12 cellular contexts compared by ENCODE assay signal in the genomic region with DNA sequence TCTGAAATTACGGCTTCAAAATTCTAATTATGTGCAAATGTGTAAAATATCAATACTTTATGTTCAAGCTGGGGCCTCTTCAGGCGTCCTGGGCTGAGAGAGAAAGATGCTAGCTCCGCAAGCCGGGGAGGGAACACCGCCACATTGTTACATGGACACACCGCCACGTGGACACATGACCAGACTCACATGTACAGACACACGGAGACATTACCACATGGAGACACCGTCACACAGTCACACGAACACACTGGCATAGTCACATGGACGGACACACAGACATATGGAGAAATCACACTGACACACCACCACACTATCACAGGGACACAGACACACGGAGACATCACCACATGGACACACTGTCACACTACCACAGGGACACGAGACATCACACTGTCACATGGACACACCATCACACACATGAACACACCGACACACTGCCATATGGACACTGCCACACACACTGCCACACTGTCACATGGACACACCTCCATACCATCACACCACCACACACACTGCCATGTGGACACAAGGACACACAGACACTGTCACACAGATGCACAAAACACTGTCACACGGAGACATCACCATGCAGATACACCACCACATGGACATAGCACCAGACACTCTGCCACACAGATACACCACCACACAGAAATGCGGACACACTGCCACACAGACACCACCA. TPM values are rescaled to one million over a fixed set of nuclear protein-coding genes. Genes with fewer than 3 reads are reported as not detected.
DNase-seq lines count a peak whose midpoint lies in the region; ATAC-seq, FAIRE-seq and TF ChIP-seq lines count a peak whose summit lies in the region.
"Not testable (repeated sequence)": the region's sequence is repeated elsewhere in the genome, so short reads cannot be mapped to it uniquely, and the experiment has no call there.
"Had no signal": no experiment of that assay in that cellular context is flagged by ENCODE, and none has a peak within 500 bp of the region (broad histone marks: within the 10 kb centered on the region; RNA-seq: fewer than 3 reads in every experiment).

No MANE protein-coding gene starts in this region.

- not testable (repeated sequence) for H3K9me3 Mint-ChIP-seq in endothelial cell (ENCODE audit: unreplicated experiment); stimulated activated naive CD8-positive, alpha-beta T cell treated with anti-CD3 and anti-CD28 coated beads, Interleukin-15, amount 100 ng/mL, for 72 hours

- H2AFZ ChIP-seq in HepG2 (ENCODE audit: low read length) = not testable (repeated sequence)

- H3K9me3 ChIP-seq in HepG2 (ENCODE audit: low read length); upper lobe of right lung: not testable (repeated sequence)

- 38% methylated on average over 12 of the region's 16 CpGs for WGBS in HepG2 (ENCODE audit: low lambda C conversion rate)

- H3K27ac ChIP-seq in HepG2 (ENCODE audit: extremely low read length, insufficient read depth, low read length); upper lobe of right lung: not testable (repeated sequence)

- FAIRE-seq in HepG2 (lab: Jason Lieb, UNC) = not testable (repeated sequence)

- not testable (repeated sequence) for H3K36me3 Mint-ChIP-seq in endothelial cell (ENCODE audit: low read depth, unreplicated experiment)

- H3K27me3 Mint-ChIP-seq in endothelial cell (ENCODE audit: unreplicated experiment); stimulated activated naive CD8-positive, alpha-beta T cell treated with anti-CD3 and anti-CD28 coated beads, Interleukin-15, amount 100 ng/mL, for 72 hours: not testable (repeated sequence)

- DNase-seq in SK-N-DZ (ENCODE audit: low spot score) = peak; percentile 0
- DNase-seq in endothelial cell (ENCODE audit: low spot score); HepG2 (ENCODE audit: low spot score); stimulated activated naive CD8-positive, alpha-beta T cell treated with anti-CD3 and anti-CD28 coated beads, Interleukin-15, amount 100 ng/mL, for 72 hours: not testable (repeated sequence)
- peak; percentile 13 for DNase-seq in left ventricle myocardium superior
- DNase-seq in sciatic nerve (ENCODE audit: low spot score) = peak; percentile 53
- peak; percentile 57 for DNase-seq in upper lobe of right lung

- ATAC-seq in left ventricle myocardium superior, HepG2, sciatic nerve: not testable (repeated sequence)
- ATAC-seq in stimulated activated naive CD8-positive, alpha-beta T cell treated with anti-CD3 and anti-CD28 coated beads, Interleukin-15, amount 100 ng/mL, for 72 hours = peak; percentile 31
- ATAC-seq in upper lobe of right lung = peak; percentile 54

- not testable (repeated sequence) for H3K36me3 ChIP-seq in HepG2 (replicated peaks in 1 of 2; ENCODE audit: control insufficient read depth in 1 of 2, insufficient read depth in 2 of 2, low read length in 2 of 2); upper lobe of right lung

- peak overlapping the region; percentile 27 for H3K4me3 Mint-ChIP-seq in endothelial cell (ENCODE audit: unreplicated experiment)
- H3K4me3 Mint-ChIP-seq in stimulated activated naive CD8-positive, alpha-beta T cell treated with anti-CD3 and anti-CD28 coated beads, Interleukin-15, amount 100 ng/mL, for 72 hours = not testable (repeated sequence)

- not testable (repeated sequence) for TF ChIP-seq POLR2A in HepG2 (IDR thresholded peaks at IDR 0.05; ENCODE audit: insufficient read depth in 1 of 2, low read depth in 2 of 2, low read length in 2 of 2)

- not testable (repeated sequence) for H3K4me1 ChIP-seq in HepG2 (ENCODE audit: insufficient read depth, low read length); upper lobe of right lung

- TF ChIP-seq CTCF in endothelial cell (IDR thresholded peaks at IDR 0.05; ENCODE audit: unreplicated experiment); HepG2 (CRISPR knock-in tag; IDR thresholded peaks at IDR 0.05); upper lobe of right lung (IDR thresholded peaks at IDR 0.05): not testable (repeated sequence)

- not testable (repeated sequence) for BruUV-seq in HepG2 (replicated peaks; lab: Mats Ljungman, UMichigan)

- CTCF ChIA-PET in HepG2 (lab: Yijun Ruan, JAX; ENCODE audit: low intra/inter-chr PET ratio, low total read pairs) = not testable (repeated sequence)

- intact Hi-C loops in left ventricle myocardium superior (cut with micrococcal nuclease); HepG2 (cut with micrococcal nuclease; ENCODE audit: unreplicated experiment); sciatic nerve (cut with DNase I); upper lobe of right lung (cut with DNase I): not testable (repeated sequence)

- in situ Hi-C loops in HepG2 (cut with HindIII; ENCODE audit: extremely low pct_ligation_motif_present, low pct_unique_long_range_greater_than_20kb) = not testable (repeated sequence)

- not testable (repeated sequence) for TF ChIP-seq RAD21 in HepG2 (CRISPR knock-in tag; IDR thresholded peaks at IDR 0.05)

- not testable (repeated sequence) for H3K79me2 ChIP-seq in HepG2 (ENCODE audit: insufficient read depth, low read length)

- H3K4me3 ChIP-seq in HepG2 (replicated peaks in 1 of 3; ENCODE audit: insufficient read depth in 1 of 3, low read depth in 2 of 3, low read length in 3 of 3); upper lobe of right lung: not testable (repeated sequence)

- not testable (repeated sequence) for H3K4me2 ChIP-seq in HepG2 (ENCODE audit: low read depth, low read length)

- H3K9ac ChIP-seq in HepG2 (ENCODE audit: insufficient read depth, low read depth, low read length) = not testable (repeated sequence)

- not testable (repeated sequence) for H3K27ac Mint-ChIP-seq in endothelial cell (ENCODE audit: unreplicated experiment); stimulated activated naive CD8-positive, alpha-beta T cell treated with anti-CD3 and anti-CD28 coated beads, Interleukin-15, amount 100 ng/mL, for 72 hours

- H3K4me1 Mint-ChIP-seq in endothelial cell (ENCODE audit: unreplicated experiment); stimulated activated naive CD8-positive, alpha-beta T cell treated with anti-CD3 and anti-CD28 coated beads, Interleukin-15, amount 100 ng/mL, for 72 hours: not testable (repeated sequence)

- H3K27me3 ChIP-seq in HepG2 (ENCODE audit: control insufficient read depth in 1 of 2, insufficient read depth in 2 of 2, low read length in 2 of 2); upper lobe of right lung: not testable (repeated sequence)

- TF ChIP-seq EP300 in HepG2 (IDR thresholded peaks at IDR 0.05; ENCODE audit: low read depth in 2 of 2, low read length in 2 of 2); HepG2 (CRISPR knock-in tag; IDR thresholded peaks at IDR 0.05; ENCODE audit: borderline replicate concordance): not testable (repeated sequence)

- H4K20me1 ChIP-seq in HepG2 (ENCODE audit: insufficient read depth, low read length) = not testable (repeated sequence)

- POLR2A ChIA-PET in HepG2 (lab: Yijun Ruan, JAX) = not testable (repeated sequence)

TF ChIP-seq in HepG2, 621 proteins besides CTCF, POLR2A, EP300 and RAD21:
- TF ChIP-seq, protein P1, sequence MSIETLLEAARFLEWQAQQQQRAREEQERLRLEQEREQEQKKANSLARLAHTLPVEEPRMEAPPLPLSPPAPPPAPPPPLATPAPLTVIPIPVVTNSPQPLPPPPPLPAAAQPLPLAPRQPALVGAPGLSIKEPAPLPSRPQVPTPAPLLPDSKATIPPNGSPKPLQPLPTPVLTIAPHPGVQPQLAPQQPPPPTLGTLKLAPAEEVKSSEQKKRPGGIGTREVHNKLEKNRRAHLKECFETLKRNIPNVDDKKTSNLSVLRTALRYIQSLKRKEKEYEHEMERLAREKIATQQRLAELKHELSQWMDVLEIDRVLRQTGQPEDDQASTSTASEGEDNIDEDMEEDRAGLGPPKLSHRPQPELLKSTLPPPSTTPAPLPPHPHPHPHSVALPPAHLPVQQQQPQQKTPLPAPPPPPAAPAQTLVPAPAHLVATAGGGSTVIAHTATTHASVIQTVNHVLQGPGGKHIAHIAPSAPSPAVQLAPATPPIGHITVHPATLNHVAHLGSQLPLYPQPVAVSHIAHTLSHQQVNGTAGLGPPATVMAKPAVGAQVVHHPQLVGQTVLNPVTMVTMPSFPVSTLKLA (IDR thresholded peaks at IDR 0.05) = peak; percentile 90

RNA-seq across cellular contexts. Expression of a gene that starts 58.0 kb away (rescaled TPM):
- 0.07 TPM in 1 of 2 replicates, not detected in the other for polyA plus RNA-seq in SK-N-DZ (2014; cell fraction: cytosol; rRNA removed)
- 0.29 and 0.32 TPM in 2 replicates for polyA plus RNA-seq in SK-N-DZ (2014; cell fraction: nucleus; rRNA removed)
- not detected for total RNA-seq in endothelial cell (ENCODE audit: unreplicated experiment)
- not detected for total RNA-seq in left ventricle myocardium superior
- not detected in 2 replicates for total RNA-seq in HepG2 (2016; rRNA removed; fragmentation: Illumina TruSeq; extraction: Trizol)
- total RNA-seq in HepG2 (2016; cell fraction: cytosol; rRNA removed; fragmentation: Illumina TruSeq; extraction: Trizol; ENCODE audit: low read depth) = not detected in 2 replicates
- total RNA-seq in HepG2 (2016; cell fraction: insoluble cytoplasmic fraction; rRNA removed; fragmentation: Illumina TruSeq; extraction: Trizol) = not detected in 2 replicates
- not detected in 2 replicates for total RNA-seq in HepG2 (2016; cell fraction: membrane; rRNA removed; fragmentation: Illumina TruSeq; extraction: Trizol)
- total RNA-seq in HepG2 (2016; cell fraction: nucleus; rRNA removed; fragmentation: Illumina TruSeq; extraction: Trizol) = not detected in 2 replicates
- polyA plus RNA-seq in HepG2 (2011; rRNA removed) = not detected in 2 replicates
- polyA plus RNA-seq in HepG2 (2011; cell fraction: cytosol; rRNA removed) = not detected in 2 replicates
- not detected in 2 replicates for polyA plus RNA-seq in HepG2 (2011; cell fraction: nucleus; rRNA removed)
- polyA plus RNA-seq in HepG2 (2012) = not detected in 2 replicates
- not detected in 2 replicates for polyA plus RNA-seq in HepG2 (2016; cell fraction: cytosol; fragmentation: Illumina TruSeq; extraction: Trizol; ENCODE audit: low read depth)
- not detected in 2 replicates for polyA plus RNA-seq in HepG2 (2016; cell fraction: insoluble cytoplasmic fraction; fragmentation: Illumina TruSeq; extraction: Trizol; ENCODE audit: low read depth)
- polyA plus RNA-seq in HepG2 (2016; cell fraction: membrane; fragmentation: Illumina TruSeq; extraction: Trizol; ENCODE audit: low read depth) = not detected in 2 replicates
- polyA plus RNA-seq in HepG2 (2016; cell fraction: nucleus; fragmentation: Illumina TruSeq; extraction: Trizol; ENCODE audit: insufficient read depth, low read depth) = not detected in 2 replicates
- polyA minus RNA-seq in HepG2 (2011; rRNA and poly(A)+ RNA removed; ENCODE audit: low replicate concordance) = not detected in 2 replicates
- polyA minus RNA-seq in HepG2 (2011; cell fraction: cytosol; rRNA and poly(A)+ RNA removed) = not detected in 2 replicates
- polyA minus RNA-seq in HepG2 (2011; cell fraction: nucleus; rRNA and poly(A)+ RNA removed) = not detected in 2 replicates
- not detected for total RNA-seq in sciatic nerve
- not detected for total RNA-seq in upper lobe of right lung
- total RNA-seq: CD4-positive, CD25-positive, alpha-beta regulatory T cell; CD8-positive, alpha-beta memory T cell; G401; H7; HFFc6 had no signal
- polyA plus RNA-seq: CD4-positive, CD25-positive, alpha-beta regulatory T cell; CD8-positive, alpha-beta memory T cell had no signal
